In the genomic region with DNA sequence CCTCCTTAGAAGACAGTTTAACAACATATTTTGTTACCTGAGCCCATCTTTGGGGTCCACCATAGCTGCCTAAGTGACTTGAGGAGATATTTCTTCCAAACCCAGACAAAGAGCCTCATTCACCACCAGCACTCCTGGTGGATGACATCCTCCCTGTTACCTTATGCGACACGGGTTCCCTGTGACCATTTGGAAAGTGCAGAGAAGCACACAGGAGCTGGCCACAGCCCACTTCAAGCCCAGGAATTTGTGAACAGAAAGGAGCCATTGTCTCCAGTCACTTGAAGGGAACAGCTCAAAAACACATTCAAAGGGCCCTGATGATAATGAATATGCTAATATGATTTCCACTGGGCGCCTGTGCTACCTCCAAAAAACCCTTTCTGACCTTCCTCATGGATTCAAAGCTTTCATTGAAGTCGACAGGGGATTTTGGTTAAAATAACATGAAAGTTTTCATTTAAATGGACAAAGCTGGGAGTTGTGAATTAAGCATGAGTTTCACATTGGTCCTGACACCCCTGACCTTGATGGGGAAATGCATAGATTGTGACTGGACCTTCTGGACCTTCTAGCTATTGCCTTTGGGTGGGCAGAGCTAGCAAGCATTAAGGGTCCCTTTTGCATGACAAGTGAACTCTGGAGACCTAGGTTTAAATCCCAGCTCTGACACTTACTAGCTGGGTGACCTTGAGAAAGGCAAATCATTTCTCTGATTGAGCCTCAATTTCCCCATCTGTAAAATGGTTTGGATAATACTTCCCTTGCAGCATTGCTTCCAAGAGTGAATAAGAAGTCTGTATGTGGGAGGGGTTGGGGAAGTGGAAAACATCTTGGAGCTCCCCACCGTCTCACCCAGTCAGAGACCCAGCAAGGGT, we compare ENCODE assay signal across 12 cellular contexts.
DNase-seq lines count a peak whose midpoint lies in the region; ATAC-seq and TF ChIP-seq lines count a peak whose summit lies in the region.
"Had no signal": no experiment of that assay in that cellular context is flagged by ENCODE, and none has a peak within 500 bp of the region (broad histone marks: within the 10 kb centered on the region; RNA-seq: fewer than 3 reads in every experiment).

No MANE protein-coding gene starts in this region.

- in situ Hi-C loops in transverse colon (cut with MboI; ENCODE audit: low pct_ligation_motif_present in 1 of 4, low pct_unique_long_range_greater_than_20kb in 1 of 4, low sequenced_read_pairs in 3 of 4), result no loop called here

- H4K20me1 ChIP-seq in SK-N-SH (ENCODE audit: insufficient read depth), result no peaks in the 10 kb centered on the region

- no peaks in the 10 kb centered on the region for H3K36me3 Mint-ChIP-seq in endodermal cell (ENCODE audit: low read depth)

- peak overlapping the region in 1 of 2 experiments; percentile 86; a peak in 2 of 4 replicates for H3K27ac ChIP-seq in SK-N-SH (ENCODE audit: low read depth in 2 of 2, low read length in 1 of 2)
- H3K27ac ChIP-seq in endodermal cell (ENCODE audit: low read depth, low read length), result peak overlapping the region; percentile 85
- H3K27ac ChIP-seq in mucosa of rectum (ENCODE audit: low read depth in 2 of 2, low read length in 2 of 2), result peak overlapping the region; percentile 39 to 64
- H3K27ac ChIP-seq in transverse colon, result peak overlapping the region; percentile 32 to 67 (median 49)
- H3K27ac ChIP-seq: 22Rv1 had no signal

- intact Hi-C loops in transverse colon (cut with DNase I; ENCODE audit: low total_unique reads), result no loop called here

- H3K4me2 ChIP-seq in SK-N-SH, result peak overlapping the region; percentile 61; the same call in 1 of the 2 replicates

- H3K4me1 ChIP-seq in SK-N-SH (ENCODE audit: control insufficient read depth in 1 of 2, insufficient read depth in 2 of 2, low read depth in 1 of 2, low read length in 1 of 2) (peaks cover 21 to 56% of the 10 kb centered on the region in 2 experiments; a peak in 3 of 4 replicates), endodermal cell (ENCODE audit: control insufficient read depth, insufficient read depth, low read length) (no peaks in the 10 kb centered on the region), mucosa of rectum (ENCODE audit: control insufficient read depth in 2 of 2, insufficient read depth in 2 of 2, low read length in 2 of 2) (peaks cover 9 to 10% of the 10 kb centered on the region in 2 donors), transverse colon (peaks cover 4 to 40% (median 15%) of the 10 kb centered on the region in 4 donors)

- H2AFZ ChIP-seq in SK-N-SH (ENCODE audit: low read depth), result no peak overlapping the region; the same call in 1 of the 2 replicates

- TF ChIP-seq EP300 in SK-N-SH (IDR thresholded peaks at IDR 0.05; ENCODE audit: borderline replicate concordance in 1 of 2, low read depth in 1 of 2, low read length in 1 of 2), result no peak
- no peak for TF ChIP-seq EP300 in transverse colon (IDR thresholded peaks at IDR 0.05; ENCODE audit: low read depth)

- no peak for TF ChIP-seq RAD21 in SK-N-SH (IDR thresholded peaks at IDR 0.05; ENCODE audit: low read length)

- POLR2A ChIA-PET in SK-N-SH (lab: Yijun Ruan, JAX), result no interaction called here

- H3K9me3 ChIP-seq in SK-N-SH (no peaks in the 10 kb centered on the region), endodermal cell (ENCODE audit: control insufficient read depth, low read length) (no peaks in the 10 kb centered on the region), mucosa of rectum (ENCODE audit: control insufficient read depth in 2 of 2, low read length in 2 of 2) (no peaks in the 10 kb centered on the region), transverse colon (no peaks in the 10 kb centered on the region)

- H3K36me3 ChIP-seq in SK-N-SH (replicated peaks in 1 of 2; ENCODE audit: control insufficient read depth in 1 of 2, insufficient read depth in 2 of 2, low read length in 1 of 2) (no peaks in the 10 kb centered on the region), endodermal cell (ENCODE audit: control insufficient read depth, insufficient read depth, low read length) (no peaks in the 10 kb centered on the region), mucosa of rectum (ENCODE audit: control insufficient read depth in 2 of 2, insufficient read depth in 2 of 2, low read length in 2 of 2) (no peaks in the 10 kb centered on the region), transverse colon (no peaks in the 10 kb centered on the region)

- TF ChIP-seq CTCF in SK-N-SH (IDR thresholded peaks at IDR 0.05) (no peak), endodermal cell (conservative IDR thresholded peaks at IDR 0.05) (peak; percentile 19), transverse colon (IDR thresholded peaks at IDR 0.05) (no peak)

- no peak overlapping the region for H3K4me3 Mint-ChIP-seq in endodermal cell
- H3K4me3 Mint-ChIP-seq: activated CD8-positive, alpha-beta T cell treated with anti-CD3 and anti-CD28 coated beads for 36 hours; stimulated activated naive CD8-positive, alpha-beta T cell treated with anti-CD3 and anti-CD28 coated beads, Interleukin-15, Interleukin-2, amounts not matched to agents 100 ng/mL and 50 ng/mL, for 24 hours had no signal

- H3K4me1 Mint-ChIP-seq in endodermal cell, result peaks cover 18% of the 10 kb centered on the region

- H3K27me3 ChIP-seq in SK-N-SH (ENCODE audit: insufficient read depth), result no peaks in the 10 kb centered on the region
- H3K27me3 ChIP-seq in endodermal cell (ENCODE audit: control insufficient read depth, insufficient read depth, low read length, poor library complexity, severe bottlenecking), result no peaks in the 10 kb centered on the region
- H3K27me3 ChIP-seq in mucosa of rectum (ENCODE audit: control insufficient read depth in 2 of 2, insufficient read depth in 2 of 2, low read length in 2 of 2), result no peaks in the 10 kb centered on the region
- H3K27me3 ChIP-seq in transverse colon, result no peaks in the 10 kb centered on the region

- H3K9me3 Mint-ChIP-seq in endodermal cell, result no peaks in the 10 kb centered on the region
- H3K9me3 Mint-ChIP-seq: activated CD8-positive, alpha-beta T cell treated with anti-CD3 and anti-CD28 coated beads for 36 hours; stimulated activated naive CD8-positive, alpha-beta T cell treated with anti-CD3 and anti-CD28 coated beads, Interleukin-15, Interleukin-2, amounts not matched to agents 100 ng/mL and 50 ng/mL, for 24 hours had no signal

- CTCF ChIA-PET in SK-N-SH (lab: Yijun Ruan, JAX), result interaction anchor here (1.2 to 4.7 kb wide), 5 partner anchors 10 to 153 kb away, joined by 3 to 47 read pairs (median 4); no protein-coding TSS in a partner anchor

- DNase-seq in SK-N-SH, result no peak
- DNase-seq in endodermal cell, result peak; percentile 65
- no peak for DNase-seq in transverse colon
- DNase-seq in HK-2 (ENCODE audit: unreplicated experiment), result no peak
- DNase-seq in T-helper 2 cell, result no peak
- DNase-seq: activated CD8-positive, alpha-beta T cell treated with anti-CD3 and anti-CD28 coated beads for 36 hours; NCI-H1436 had no signal

- no peak for ATAC-seq in SK-N-SH treated with all-trans-retinoic acid at 6 μM for 48 hours
- no peak for ATAC-seq in GM18867 (IDR thresholded peaks at IDR 0.05; ENCODE audit: unreplicated experiment)
- ATAC-seq: activated CD8-positive, alpha-beta T cell treated with anti-CD3 and anti-CD28 coated beads for 36 hours had no signal

- TF ChIP-seq POLR2A in transverse colon (IDR thresholded peaks at IDR 0.05), result no peak

- peaks cover 50% of the 10 kb centered on the region for H3F3A ChIP-seq in SK-N-SH (replicated peaks; ENCODE audit: insufficient read depth)

- H3K9ac ChIP-seq in SK-N-SH (peak overlapping the region; percentile 63; the same call in 1 of the 2 replicates), endodermal cell (ENCODE audit: extremely low read depth, low read length, poor library complexity, severe bottlenecking) (no peak overlapping the region), mucosa of rectum (ENCODE audit: low read depth in 1 of 2, low read length in 2 of 2) (no peak overlapping the region)

- no peaks in the 10 kb centered on the region for H3K79me2 ChIP-seq in SK-N-SH (ENCODE audit: insufficient read depth)

- H3K4me3 ChIP-seq in SK-N-SH (ENCODE audit: low read depth in 2 of 2, low read length in 1 of 2) (no peak overlapping the region), endodermal cell (ENCODE audit: low read length) (no peak overlapping the region), mucosa of rectum (ENCODE audit: low read length in 2 of 2) (no peak overlapping the region), transverse colon (no peak overlapping the region)

- peak overlapping the region; percentile 19 for H3K27ac Mint-ChIP-seq in endodermal cell
- H3K27ac Mint-ChIP-seq: activated CD8-positive, alpha-beta T cell treated with anti-CD3 and anti-CD28 coated beads for 36 hours; stimulated activated naive CD8-positive, alpha-beta T cell treated with anti-CD3 and anti-CD28 coated beads, Interleukin-15, Interleukin-2, amounts not matched to agents 100 ng/mL and 50 ng/mL, for 24 hours had no signal

- WGBS in SK-N-SH (ENCODE audit: low lambda C conversion rate), result 78% methylated on average over 5 of the region's 5 CpGs
- 20 to 47% methylated on average over 3 to 5 of the region's 5 CpGs for WGBS in endodermal cell (ENCODE audit: insufficient coverage in 1 of 2, insufficient read length in 1 of 2), 2 experiments
- 67 to 85% methylated on average over 2 to 5 of the region's 5 CpGs for WGBS in transverse colon (ENCODE audit: low coverage in 1 of 2), 2 donors

- H3K27me3 Mint-ChIP-seq in endodermal cell (ENCODE audit: insufficient read depth), result peaks cover 6% of the 10 kb centered on the region

- no peaks in the 10 kb centered on the region for H3K9me2 ChIP-seq in SK-N-SH

TF ChIP-seq in SK-N-SH treated with all-trans-retinoic acid at 6 μM for 48 hours, 23 proteins besides CTCF, POLR2A, EP300 and RAD21 (continues in another document):
- TF ChIP-seq, protein P1, sequence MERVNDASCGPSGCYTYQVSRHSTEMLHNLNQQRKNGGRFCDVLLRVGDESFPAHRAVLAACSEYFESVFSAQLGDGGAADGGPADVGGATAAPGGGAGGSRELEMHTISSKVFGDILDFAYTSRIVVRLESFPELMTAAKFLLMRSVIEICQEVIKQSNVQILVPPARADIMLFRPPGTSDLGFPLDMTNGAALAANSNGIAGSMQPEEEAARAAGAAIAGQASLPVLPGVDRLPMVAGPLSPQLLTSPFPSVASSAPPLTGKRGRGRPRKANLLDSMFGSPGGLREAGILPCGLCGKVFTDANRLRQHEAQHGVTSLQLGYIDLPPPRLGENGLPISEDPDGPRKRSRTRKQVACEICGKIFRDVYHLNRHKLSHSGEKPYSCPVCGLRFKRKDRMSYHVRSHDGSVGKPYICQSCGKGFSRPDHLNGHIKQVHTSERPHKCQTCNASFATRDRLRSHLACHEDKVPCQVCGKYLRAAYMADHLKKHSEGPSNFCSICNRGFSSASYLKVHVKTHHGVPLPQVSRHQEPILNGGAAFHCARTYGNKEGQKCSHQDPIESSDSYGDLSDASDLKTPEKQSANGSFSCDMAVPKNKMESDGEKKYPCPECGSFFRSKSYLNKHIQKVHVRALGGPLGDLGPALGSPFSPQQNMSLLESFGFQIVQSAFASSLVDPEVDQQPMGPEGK (CRISPR knock-in tag; IDR thresholded peaks at IDR 0.05; ENCODE audit: borderline replicate concordance), result no peak
- TF ChIP-seq ZC3H10 (CRISPR knock-in tag; IDR thresholded peaks at IDR 0.05), result no peak
- no peak for TF ChIP-seq RARB (CRISPR knock-in tag; IDR thresholded peaks at IDR 0.05)
